In the genomic region with DNA sequence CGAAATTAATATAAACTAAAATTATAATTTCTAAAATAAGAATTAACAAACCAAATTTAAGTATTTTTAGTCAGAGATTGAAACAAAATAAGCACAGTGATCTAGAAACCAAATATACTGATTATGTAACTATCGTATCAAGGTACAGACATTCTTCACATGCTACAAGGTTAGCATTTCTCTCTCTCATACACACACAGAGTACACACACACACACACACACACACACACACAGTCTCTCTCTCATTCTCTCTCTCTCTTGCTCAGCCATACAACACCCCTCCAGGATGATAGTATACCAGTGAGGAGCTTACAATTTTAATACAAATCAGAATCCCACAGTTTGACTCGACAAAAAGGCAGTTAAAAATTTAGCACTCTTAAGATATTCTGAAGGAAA, we compare ENCODE assay signal across 14 cellular contexts.
"Had no signal": no experiment of that assay in that cellular context is flagged by ENCODE, and none has a peak within 500 bp of the region (broad histone marks: within the 10 kb centered on the region; RNA-seq: fewer than 3 reads in every experiment).

No MANE protein-coding gene starts in this region.

- H3K4me1 ChIP-seq: colonic mucosa, foreskin keratinocyte had no signal

- H3K4me3 ChIP-seq: colonic mucosa, mucosa of descending colon, ovary, smooth muscle cell had no signal

- H3K27ac ChIP-seq: colonic mucosa, foreskin keratinocyte, ovary had no signal

- DNase-seq: colonic mucosa; dermis blood vessel endothelial cell; endodermal cell; erythroblast; foreskin keratinocyte; immature natural killer cell; mucosa of descending colon; naive thymus-derived CD8-positive, alpha-beta T cell; ovary; right cardiac atrium; stimulated activated CD4-positive, alpha-beta T cell treated with anti-CD3 and anti-CD28 coated beads, Interleukin-2, amount 100 ng/mL, for 48 hours; stimulated activated naive CD4-positive, alpha-beta T cell treated with Interleukin-2 at 50 U/mL for 16 hours; trophoblast cell had no signal

- H3K9me3 ChIP-seq: colonic mucosa, mucosa of descending colon, ovary had no signal

- H3K27me3 ChIP-seq: colonic mucosa, foreskin keratinocyte, ovary had no signal

- ATAC-seq: foreskin keratinocyte; mucosa of descending colon; naive thymus-derived CD8-positive, alpha-beta T cell; right cardiac atrium had no signal

- H3K36me3 ChIP-seq: colonic mucosa, ovary had no signal
